7 cellular contexts compared by ENCODE assay signal in the genomic region with DNA sequence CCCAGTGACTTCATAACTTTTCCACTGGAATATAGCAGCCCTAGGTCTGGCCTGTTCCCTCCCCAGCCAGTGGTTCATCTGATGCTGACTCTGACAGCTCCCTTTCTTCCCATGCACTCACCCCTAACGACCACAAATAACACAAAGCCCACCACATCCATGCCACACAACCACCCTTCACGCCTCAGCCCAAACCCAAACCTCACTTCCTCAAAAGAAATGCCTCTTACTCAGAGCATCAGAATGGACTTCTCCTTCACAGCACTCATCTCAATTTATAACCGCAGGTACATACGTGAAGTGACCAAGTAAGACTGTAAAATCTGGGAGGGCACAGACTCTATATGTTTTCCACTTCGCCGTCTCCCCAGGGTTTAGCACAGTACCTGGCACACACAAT. TPM values are rescaled to one million over a fixed set of nuclear protein-coding genes. Genes with fewer than 3 reads are reported as not detected.
DNase-seq lines count a peak whose midpoint lies in the region; ATAC-seq, FAIRE-seq and TF ChIP-seq lines count a peak whose summit lies in the region.

No MANE protein-coding gene starts in this region.

- peaks cover 15% of the 10 kb centered on the region for H3K4me1 ChIP-seq in effector memory CD4-positive, alpha-beta T cell (ENCODE audit: control insufficient read depth, insufficient read depth, low read length, poor library complexity, severe bottlenecking)
- peaks cover 29% of the 10 kb centered on the region for H3K4me1 ChIP-seq in osteoblast (ENCODE audit: insufficient read depth, low read length)

- peak overlapping the region; percentile 54; the same call in 1 of the 2 replicates for H3K27ac ChIP-seq in SU-DHL-6 (ENCODE audit: low read depth, low read length)
- peak overlapping the region; percentile 93 for H3K27ac ChIP-seq in effector memory CD4-positive, alpha-beta T cell (ENCODE audit: insufficient read depth, low read length, poor library complexity, severe bottlenecking)
- H3K27ac ChIP-seq in osteoblast (ENCODE audit: low read depth, low read length) = peak overlapping the region; percentile 81

- DNase-seq in HFF-Myc (ENCODE audit: extremely low read depth, low read depth) = no peak
- DNase-seq in effector memory CD4-positive, alpha-beta T cell = peak in 2 of 3 donors; percentile 13 to 20
- DNase-seq in osteoblast (ENCODE audit: insufficient read length, low spot score, missing footprints) = no peak
- no peak for DNase-seq in NCI-H2227 treated with DMSO at 0.1 percent for 48 hours (lab: John Stamatoyannopoulos, UW)
- no peak for DNase-seq in GM12892 (ENCODE audit: insufficient read length)

- H2AFZ ChIP-seq in SU-DHL-6 (ENCODE audit: low read depth, low read length, severe bottlenecking) (no peak overlapping the region), osteoblast (ENCODE audit: low read length) (no peak overlapping the region)

- no peaks in the 10 kb centered on the region; the same call in 1 of the 2 replicates for H3F3A ChIP-seq in SU-DHL-6 (ENCODE audit: insufficient read depth)

- 0 out of 2 replicates have a peak, but pooled peaks cover 3% of the 10 kb centered on the region for H3K36me3 ChIP-seq in SU-DHL-6 (ENCODE audit: low read length)
- peaks cover 30% of the 10 kb centered on the region for H3K36me3 ChIP-seq in effector memory CD4-positive, alpha-beta T cell (ENCODE audit: control insufficient read depth, insufficient read depth, low read length)
- H3K36me3 ChIP-seq in osteoblast (ENCODE audit: insufficient read depth, low read length) = peaks cover 31% of the 10 kb centered on the region

- TF ChIP-seq CTCF in HFF-Myc (IDR thresholded peaks at IDR 0.05; ENCODE audit: low read depth, low read length, missing control alignments) (no peak), SU-DHL-6 (IDR thresholded peaks at IDR 0.05; ENCODE audit: insufficient read depth, low read length, poor library complexity, severe bottlenecking) (no peak), osteoblast (IDR thresholded peaks at IDR 0.05; ENCODE audit: extremely low read depth, low read depth, low read length) (no peak)

- FAIRE-seq in GM12892 (lab: Jason Lieb, UNC) = no peak

- ATAC-seq in GM21737 (IDR thresholded peaks at IDR 0.05; ENCODE audit: unreplicated experiment) = no peak

- H3K9me2 ChIP-seq in SU-DHL-6 (replicated peaks; ENCODE audit: insufficient read depth, low read length) = no peaks in the 10 kb centered on the region

- H3K27me3 ChIP-seq in SU-DHL-6 (ENCODE audit: low read length) = no peaks in the 10 kb centered on the region
- no peaks in the 10 kb centered on the region for H3K27me3 ChIP-seq in effector memory CD4-positive, alpha-beta T cell (replicated peaks; ENCODE audit: control insufficient read depth, insufficient read depth, low read length, poor library complexity, severe bottlenecking)
- H3K27me3 ChIP-seq in osteoblast (ENCODE audit: insufficient read depth, low read length) = no peaks in the 10 kb centered on the region

- peak overlapping the region; percentile 67 for H3K9ac ChIP-seq in SU-DHL-6 (ENCODE audit: low read length)

- H3K4me2 ChIP-seq in SU-DHL-6 (ENCODE audit: low read depth, low read length, poor library complexity, severe bottlenecking) (peak overlapping the region; percentile 88), osteoblast (ENCODE audit: insufficient read depth, low read length) (peak overlapping the region; percentile 99)

- H4K20me1 ChIP-seq in SU-DHL-6 (ENCODE audit: low read depth, low read length) (no peaks in the 10 kb centered on the region), osteoblast (ENCODE audit: insufficient read depth, low read length) (no peaks in the 10 kb centered on the region)

- H3K4me3 ChIP-seq in HFF-Myc (replicated peaks; ENCODE audit: low read depth, low read length) (peak overlapping the region; percentile 90), SU-DHL-6 (ENCODE audit: insufficient read depth, low read length, poor library complexity, severe bottlenecking) (peak overlapping the region; percentile 66), osteoblast (ENCODE audit: insufficient read depth, low read length) (peak overlapping the region; percentile 86)
- H3K4me3 ChIP-seq in effector memory CD4-positive, alpha-beta T cell (ENCODE audit: insufficient read depth, low read depth, low read length, poor library complexity, severe bottlenecking) = peak overlapping the region; percentile 87

- H3K79me2 ChIP-seq in SU-DHL-6 (ENCODE audit: insufficient read depth, low read length) (peaks cover 20% of the 10 kb centered on the region), osteoblast (ENCODE audit: insufficient read depth, low read length) (peaks cover 33% of the 10 kb centered on the region)

- H3K9me3 ChIP-seq in SU-DHL-6 (ENCODE audit: insufficient read depth, low read length) (no peaks in the 10 kb centered on the region), osteoblast (ENCODE audit: low read depth, low read length) (no peaks in the 10 kb centered on the region)
- no peaks in the 10 kb centered on the region for H3K9me3 ChIP-seq in effector memory CD4-positive, alpha-beta T cell (ENCODE audit: control insufficient read depth, low read length)

- no peak for TF ChIP-seq POLR2A in GM12892 (IDR thresholded peaks at IDR 0.05; ENCODE audit: low read depth, low read length)

RNA-seq across cellular contexts. Expression of a gene that starts 1.1 kb away (rescaled TPM):
- total RNA-seq in osteoblast = 23.9 TPM in 2 replicates
- 7.8 TPM for polyA plus RNA-seq in GM12892 (2012; ENCODE audit: missing spikeins)

RNA-seq across cellular contexts. Expression of a gene that starts 32.8 kb away (rescaled TPM):
- 11.2 and 14.4 TPM in 2 replicates for total RNA-seq in osteoblast
- 42.4 TPM for polyA plus RNA-seq in GM12892 (2012; ENCODE audit: missing spikeins)

Comparison
In these comparisons a context has a peak if more than half of its experiments do, and no peak if none do; other contexts are left out.
1. DNase-seq: peak in effector memory CD4-positive, alpha-beta T cell (2 of 3); none in HFF-Myc (single experiment), osteoblast (single experiment), NCI-H2227 treated with DMSO at 0.1 percent for 48 hours (single experiment) and GM12892 (single experiment).
2. Peak in every context shown above with its lines, with median percentiles within 50 percentile points of each other: H3K4me3 ChIP-seq and H3K27ac ChIP-seq.